28 cellular contexts compared by ENCODE assay signal in the genomic region with DNA sequence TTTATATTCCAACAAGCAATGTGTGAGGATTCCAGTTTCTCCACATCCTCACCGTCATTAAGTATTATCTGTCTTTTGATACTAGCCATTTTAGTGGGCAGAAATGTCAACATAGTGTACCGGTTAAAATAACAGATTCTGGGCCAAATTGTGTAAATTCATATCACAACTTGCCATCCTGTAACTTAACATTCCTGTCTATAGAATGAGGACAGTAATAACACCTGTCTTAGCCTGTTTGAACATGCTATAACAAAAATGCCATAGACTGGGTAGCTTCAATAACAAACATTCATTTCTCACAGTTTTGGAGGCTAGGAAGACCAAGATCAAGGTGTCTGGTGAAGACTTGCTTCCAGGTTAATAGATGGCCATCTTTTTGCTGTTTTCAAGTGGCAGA.
DNase-seq lines count a peak whose midpoint lies in the region; ATAC-seq, FAIRE-seq and TF ChIP-seq lines count a peak whose summit lies in the region.
"Had no signal": no experiment of that assay in that cellular context is flagged by ENCODE, and none has a peak within 500 bp of the region (broad histone marks: within the 10 kb centered on the region; RNA-seq: fewer than 3 reads in every experiment).

No MANE protein-coding gene starts in this region.

- ATAC-seq in foreskin keratinocyte, result peak; percentile 29
- ATAC-seq: GM12878 had no signal

- no peak overlapping the region for H3K4me3 Mint-ChIP-seq in MCF 10A (ENCODE audit: unreplicated experiment)
- H3K4me3 Mint-ChIP-seq: CD14-positive monocyte; CD4-positive, alpha-beta memory T cell; CD4-positive, CD25-positive, alpha-beta regulatory T cell; CD8-positive, alpha-beta memory T cell had no signal

- H3K9me3 Mint-ChIP-seq in MCF 10A (ENCODE audit: unreplicated experiment), result no peaks in the 10 kb centered on the region
- H3K9me3 Mint-ChIP-seq: CD4-positive, CD25-positive, alpha-beta regulatory T cell; CD8-positive, alpha-beta memory T cell had no signal

- no peaks in the 10 kb centered on the region for H3K9me3 ChIP-seq in breast epithelium
- H3K9me3 ChIP-seq: BE2C, BLaER1 had no signal

- H3K27me3 ChIP-seq in breast epithelium, result no peaks in the 10 kb centered on the region
- H3K27me3 ChIP-seq in bronchial epithelial cell (ENCODE audit: control insufficient read depth, insufficient read depth, low read length), result no peaks in the 10 kb centered on the region
- H3K27me3 ChIP-seq in foreskin keratinocyte, result no peaks in the 10 kb centered on the region
- H3K27me3 ChIP-seq: BE2C, BLaER1 had no signal

- no peaks in the 10 kb centered on the region for H3K4me1 Mint-ChIP-seq in MCF 10A (ENCODE audit: insufficient read depth, unreplicated experiment)
- H3K4me1 Mint-ChIP-seq: CD14-positive monocyte; CD8-positive, alpha-beta memory T cell had no signal

- no peaks in the 10 kb centered on the region for H3K36me3 Mint-ChIP-seq in MCF 10A (ENCODE audit: insufficient read depth, unreplicated experiment)

- H3K27me3 Mint-ChIP-seq in MCF 10A (ENCODE audit: insufficient read depth, unreplicated experiment), result no peaks in the 10 kb centered on the region
- H3K27me3 Mint-ChIP-seq: CD4-positive, alpha-beta memory T cell; CD4-positive, CD25-positive, alpha-beta regulatory T cell; CD8-positive, alpha-beta memory T cell had no signal

- intact Hi-C loops in MCF 10A (cut with micrococcal nuclease), result no loop called here
- intact Hi-C loops in breast epithelium (cut with DNase I; ENCODE audit: low total_unique reads), result no loop called here

- TF ChIP-seq CTCF in MCF 10A (IDR thresholded peaks at IDR 0.05; ENCODE audit: unreplicated experiment) (no peak), breast epithelium (IDR thresholded peaks at IDR 0.05) (no peak), bronchial epithelial cell (IDR thresholded peaks at IDR 0.05; ENCODE audit: insufficient read depth, low read length, severe bottlenecking) (no peak), foreskin keratinocyte (conservative IDR thresholded peaks at IDR 0.05) (no peak)

- TF ChIP-seq POLR2A in breast epithelium (IDR thresholded peaks at IDR 0.05), result no peak

- CTCF ChIA-PET in MCF 10A (lab: Yijun Ruan, JAX), result interaction anchor here (0.9 kb wide), 1 partner anchor 14 kb away, joined by 3 read pairs; no protein-coding TSS in a partner anchor

- FAIRE-seq in bronchial epithelial cell (lab: Jason Lieb, UNC), result no peak
- FAIRE-seq: A204.1, GM12878, GM12892, GM18507 had no signal

- BruUV-seq in MCF 10A (replicated peaks; lab: Mats Ljungman, UMichigan), result no TSS peak

- no peak overlapping the region for H3K27ac Mint-ChIP-seq in MCF 10A (ENCODE audit: low read depth, unreplicated experiment)
- H3K27ac Mint-ChIP-seq: CD14-positive monocyte; CD4-positive, alpha-beta memory T cell; CD4-positive, CD25-positive, alpha-beta regulatory T cell; CD8-positive, alpha-beta memory T cell had no signal

- H3K27ac ChIP-seq in breast epithelium (no peak overlapping the region), foreskin keratinocyte (no peak overlapping the region)
- H3K27ac ChIP-seq: 22Rv1, BLaER1 had no signal

- H3K4me3 ChIP-seq in breast epithelium (no peak overlapping the region), bronchial epithelial cell (ENCODE audit: low read depth, low read length) (no peak overlapping the region)
- H3K4me3 ChIP-seq: BLaER1, GM12878 had no signal

- DNase-seq in MCF 10A (ENCODE audit: unreplicated experiment), result peak; percentile 8
- no peak for DNase-seq in breast epithelium (ENCODE audit: low spot score in 2 of 2)
- DNase-seq in bronchial epithelial cell (ENCODE audit: low read depth), result peak; percentile 76
- DNase-seq in foreskin keratinocyte, result peak; percentile 69 to 78
- DNase-seq in A172 (ENCODE audit: low spot score), result no peak
- DNase-seq in NK-92 treated with Interleukin-12 subunit alpha and Interleukin-12 subunit beta, amount 100 ng/mL, for 24 hours (lab: John Stamatoyannopoulos, UW), result no peak
- DNase-seq in NCI-H2171 (lab: John Stamatoyannopoulos, UW), result no peak
- DNase-seq: ACHN; BE2C; C1 segment of cervical spinal cord; CD4-positive, alpha-beta memory T cell; CD4-positive, CD25-positive, alpha-beta regulatory T cell; CD8-positive, alpha-beta memory T cell; COR-L47; DMS 273 treated with DMSO at 0.1 percent for 48 hours; DMS153; DMS53; DMS79; DND-41; EL; GDM1 had no signal

- H3K36me3 ChIP-seq in breast epithelium (no peaks in the 10 kb centered on the region), bronchial epithelial cell (ENCODE audit: control insufficient read depth, insufficient read depth, low read length) (no peaks in the 10 kb centered on the region)
- H3K36me3 ChIP-seq: BE2C, BLaER1 had no signal

- POLR2A ChIA-PET in MCF 10A (lab: Yijun Ruan, JAX), result interaction anchor here (0.6 kb wide), 1 partner anchor 215 kb away, joined by 3 read pairs; no protein-coding TSS in a partner anchor

- no peaks in the 10 kb centered on the region for H3K4me1 ChIP-seq in breast epithelium
- peaks cover 8% of the 10 kb centered on the region for H3K4me1 ChIP-seq in foreskin keratinocyte
- H3K4me1 ChIP-seq: BLaER1 had no signal

Comparison
In these comparisons a context has a peak if more than half of its experiments do, and no peak if none do; other contexts are left out.
1. DNase-seq: peak in MCF 10A (single experiment), bronchial epithelial cell (single experiment) and foreskin keratinocyte (2 of 2); none in breast epithelium (0 of 2), A172 (single experiment), NK-92 treated with Interleukin-12 subunit alpha and Interleukin-12 subunit beta, amount 100 ng/mL, for 24 hours (single experiment) and NCI-H2171 (single experiment).